ENCODE assay signal across 14 cellular contexts in genomic region chr20:49575551-49576060, GRCh38. TPM values are rescaled to one million over a fixed set of nuclear protein-coding genes. Genes with fewer than 3 reads are reported as not detected.
DNase-seq lines count a peak whose midpoint lies in the region; ATAC-seq and TF ChIP-seq lines count a peak whose summit lies in the region.
"Had no signal": no experiment of that assay in that cellular context is flagged by ENCODE, and none has a peak within 500 bp of the region (broad histone marks: within the 10 kb centered on the region; RNA-seq: fewer than 3 reads in every experiment).

No MANE protein-coding gene starts in this region.

- H3K27ac Mint-ChIP-seq in type B pancreatic cell = no peak overlapping the region
- H3K27ac Mint-ChIP-seq: activated CD4-positive, alpha-beta T cell treated with anti-CD3 and anti-CD28 coated beads for 36 hours; activated naive CD4-positive, alpha-beta T cell treated with anti-CD3 and anti-CD28 coated beads, Interleukin-2, amount 10 ng/mL, durations not matched to agents 7 days and 5 days; dendritic cell treated with granulocyte-macrophage colony-stimulating factor and Interleukin-4, amounts not matched to agents 40 ng/mL and 50 ng/mL, for 4 days had no signal

- H3K4me3 ChIP-seq in coronary artery (no peak overlapping the region), muscle layer of duodenum (ENCODE audit: low read depth in 1 of 2, low read length in 2 of 2) (no peak overlapping the region)
- H3K4me3 ChIP-seq: skin epidermis had no signal

- H3K36me3 ChIP-seq in muscle layer of duodenum (ENCODE audit: control insufficient read depth in 1 of 2, insufficient read depth in 2 of 2, low read length in 2 of 2) = no peaks in the 10 kb centered on the region

- peaks cover 4% of the 10 kb centered on the region for H3K9me3 Mint-ChIP-seq in type B pancreatic cell

- H3K4me1 ChIP-seq in muscle layer of duodenum (ENCODE audit: control insufficient read depth in 1 of 2, insufficient read depth in 2 of 2, low read length in 2 of 2) = peaks cover 0 to 15% of the 10 kb centered on the region in 2 donors

- H3K4me3 Mint-ChIP-seq in type B pancreatic cell = no peak overlapping the region
- H3K4me3 Mint-ChIP-seq: activated CD4-positive, alpha-beta T cell treated with anti-CD3 and anti-CD28 coated beads for 36 hours; activated naive CD4-positive, alpha-beta T cell treated with anti-CD3 and anti-CD28 coated beads, Interleukin-2, amount 10 ng/mL, durations not matched to agents 7 days and 5 days; dendritic cell treated with granulocyte-macrophage colony-stimulating factor and Interleukin-4, amounts not matched to agents 40 ng/mL and 50 ng/mL, for 4 days had no signal

- DNase-seq in activated effector memory CD4-positive, alpha-beta T cell treated with anti-CD3 and anti-CD28 coated beads, Interleukin-2, amount 50 U/mL, for 16 hours = peak; percentile 17
- DNase-seq in activated effector memory CD4-positive, alpha-beta T cell treated with Interleukin-2 at 50 U/mL for 16 hours = no peak
- DNase-seq in coronary artery (ENCODE audit: low spot score) (peak; percentile 80), NCI-H345 (lab: John Stamatoyannopoulos, UW) (no peak), type B pancreatic cell (ENCODE audit: extremely low spot score, unreplicated experiment) (no peak), HK-2 (ENCODE audit: unreplicated experiment) (no peak)
- DNase-seq: activated CD4-positive, alpha-beta T cell treated with anti-CD3 and anti-CD28 coated beads for 36 hours; activated naive CD4-positive, alpha-beta T cell treated with anti-CD3 and anti-CD28 coated beads, Interleukin-2, amount 10 ng/mL, durations not matched to agents 7 days and 5 days; Kasumi-1; NCI-H510A had no signal

- TF ChIP-seq CTCF in coronary artery (IDR thresholded peaks at IDR 0.05) = no peak
- no peak for TF ChIP-seq CTCF in type B pancreatic cell (conservative IDR thresholded peaks at IDR 0.05)

- peaks cover 10% of the 10 kb centered on the region for H3K27me3 Mint-ChIP-seq in type B pancreatic cell

- no peaks in the 10 kb centered on the region for H3K9me3 ChIP-seq in muscle layer of duodenum (ENCODE audit: control insufficient read depth in 1 of 2, low read length in 2 of 2)

- ATAC-seq in HG02885 (IDR thresholded peaks at IDR 0.05; ENCODE audit: poor library complexity, unreplicated experiment) = no peak
- ATAC-seq: activated CD4-positive, alpha-beta T cell treated with anti-CD3 and anti-CD28 coated beads for 36 hours had no signal

- H3K36me3 Mint-ChIP-seq in type B pancreatic cell = no peaks in the 10 kb centered on the region

- peak overlapping the region; percentile 94 to 97 for H3K27ac ChIP-seq in coronary artery
- peak overlapping the region; percentile 62 for H3K27ac ChIP-seq in muscle layer of duodenum (ENCODE audit: low read length)

- no peaks in the 10 kb centered on the region for H3K27me3 ChIP-seq in muscle layer of duodenum (ENCODE audit: low read depth, low read length)

- peaks cover 12% of the 10 kb centered on the region for H3K4me1 Mint-ChIP-seq in type B pancreatic cell (ENCODE audit: unreplicated experiment)

RNA-seq across cellular contexts. Expression of gene PTGIS, which starts 7.7 kb away (rescaled TPM):
- 4.6 and 33.3 TPM in 2 replicates for total RNA-seq in type B pancreatic cell (ENCODE audit: low replicate concordance)

Comparison
In these comparisons a context has a peak if more than half of its experiments do, and no peak if none do; other contexts are left out.
1. DNase-seq: peak in activated effector memory CD4-positive, alpha-beta T cell treated with anti-CD3 and anti-CD28 coated beads, Interleukin-2, amount 50 U/mL, for 16 hours (single experiment) and coronary artery (single experiment); none in activated effector memory CD4-positive, alpha-beta T cell treated with Interleukin-2 at 50 U/mL for 16 hours (single experiment), NCI-H345 (single experiment), type B pancreatic cell (single experiment) and HK-2 (single experiment).